Comparison of ENCODE assay signal across 26 cellular contexts in the genomic region with DNA sequence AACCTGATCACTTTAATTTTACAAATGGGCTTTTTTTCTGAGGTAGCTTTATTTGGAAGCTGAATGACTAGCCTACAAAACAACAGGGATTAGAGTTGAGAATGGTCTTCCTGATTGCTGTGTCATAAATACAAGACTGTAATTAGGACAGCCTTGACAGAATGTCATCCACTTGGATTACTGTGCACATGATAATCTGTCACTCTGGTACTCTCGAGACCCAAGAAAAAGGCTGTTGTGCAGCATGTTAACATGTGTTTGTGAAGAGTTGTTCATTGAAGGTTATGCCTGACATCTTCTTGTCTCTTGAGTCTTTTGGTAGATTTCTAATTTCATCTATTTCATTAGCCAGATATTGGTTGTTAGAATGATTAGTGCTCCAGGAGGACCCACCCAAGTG.
"Had no signal": no experiment of that assay in that cellular context is flagged by ENCODE, and none has a peak within 500 bp of the region (broad histone marks: within the 10 kb centered on the region; RNA-seq: fewer than 3 reads in every experiment).

No MANE protein-coding gene starts in this region.

- H3K4me3 ChIP-seq: coronary artery, dorsolateral prefrontal cortex, gastrocnemius medialis, heart right ventricle had no signal

- H3K36me3 ChIP-seq: brain microvascular endothelial cell, gastrocnemius medialis, heart right ventricle had no signal

- H3K27me3 ChIP-seq: brain microvascular endothelial cell, gastrocnemius medialis had no signal

- ATAC-seq: activated T-cell treated with anti-CD3 and anti-CD28 coated beads, Interleukin-2, amount 50 U/mL, for 72 hours; esophagus mucosa; foreskin keratinocyte; gastrocnemius medialis; heart right ventricle; WTC11 had no signal

- H3K9me3 ChIP-seq: gastrocnemius medialis, heart right ventricle had no signal

- DNase-seq: activated CD4-positive, alpha-beta memory T cell treated with anti-CD3 and anti-CD28 coated beads, Interleukin-2, amount 10 ng/mL, durations not matched to agents 7 days and 5 days; activated CD4-positive, alpha-beta T cell treated with anti-CD3 and anti-CD28 coated beads for 1 hour; activated CD4-positive, alpha-beta T cell treated with anti-CD3 and anti-CD28 coated beads for 4 hours; activated CD4-positive, alpha-beta T cell treated with anti-CD3 and anti-CD28 coated beads, Interleukin-2, amount 10 ng/mL, durations not matched to agents 7 days and 5 days; activated CD4-positive, alpha-beta T cell treated with anti-CD3 and anti-CD28 coated beads, Interleukin-2, amount 50 U/mL, for 4 hours; activated CD8-positive, alpha-beta memory T cell treated with anti-CD3 and anti-CD28 coated beads, Interleukin-2, amount 50 U/mL, for 48 hours; activated effector memory CD4-positive, alpha-beta T cell treated with Interleukin-2 at 50 U/mL for 16 hours; activated gamma-delta T cell treated with Interleukin-2 at 50 U/mL for 16 hours; activated naive CD4-positive, alpha-beta T cell treated with anti-CD3 and anti-CD28 coated beads, Interleukin-2, amount 50 U/mL, for 16 hours; activated naive CD4-positive, alpha-beta T cell treated with Interleukin-2 at 50 U/mL for 16 hours; activated T-cell treated with anti-CD3 and anti-CD28 coated beads for 4 hours; activated T-cell treated with anti-CD3 and anti-CD28 coated beads, Interleukin-2, amount 50 U/mL, for 24 hours; activated T-cell treated with anti-CD3 and anti-CD28 coated beads, Interleukin-2, amount 50 U/mL, for 72 hours; amniotic stem cell; anterior cingulate cortex; brain microvascular endothelial cell; dorsolateral prefrontal cortex; effector memory CD4-positive, alpha-beta T cell; endodermal cell; foreskin keratinocyte; gastrocnemius medialis; heart right ventricle; T-helper 2 cell had no signal

- H3K27ac ChIP-seq: brain microvascular endothelial cell, coronary artery, dorsolateral prefrontal cortex, foreskin keratinocyte, gastrocnemius medialis, heart right ventricle had no signal

- H3K4me1 ChIP-seq: foreskin keratinocyte, gastrocnemius medialis, heart right ventricle had no signal
